ENCODE assay signal across 1 cellular context in genomic region chr17:71986886-71987285, GRCh38.
TF ChIP-seq lines count a peak whose summit lies in the region.

No MANE protein-coding gene starts in this region.

TF ChIP-seq in IMR-90, 13 proteins besides CTCF, POLR2A, EP300 and RAD21 (continued from another document):
- TF ChIP-seq USF2 (IDR thresholded peaks at IDR 0.05; ENCODE audit: low read depth, low read length) = no peak
- TF ChIP-seq BHLHE40 (IDR thresholded peaks at IDR 0.05; ENCODE audit: low read depth, low read length) = no peak
- TF ChIP-seq RCOR1 (IDR thresholded peaks at IDR 0.05; ENCODE audit: insufficient replicate concordance, low read length) = no peak
